Comparison of ENCODE assay signal across 32 cellular contexts in the genomic region with DNA sequence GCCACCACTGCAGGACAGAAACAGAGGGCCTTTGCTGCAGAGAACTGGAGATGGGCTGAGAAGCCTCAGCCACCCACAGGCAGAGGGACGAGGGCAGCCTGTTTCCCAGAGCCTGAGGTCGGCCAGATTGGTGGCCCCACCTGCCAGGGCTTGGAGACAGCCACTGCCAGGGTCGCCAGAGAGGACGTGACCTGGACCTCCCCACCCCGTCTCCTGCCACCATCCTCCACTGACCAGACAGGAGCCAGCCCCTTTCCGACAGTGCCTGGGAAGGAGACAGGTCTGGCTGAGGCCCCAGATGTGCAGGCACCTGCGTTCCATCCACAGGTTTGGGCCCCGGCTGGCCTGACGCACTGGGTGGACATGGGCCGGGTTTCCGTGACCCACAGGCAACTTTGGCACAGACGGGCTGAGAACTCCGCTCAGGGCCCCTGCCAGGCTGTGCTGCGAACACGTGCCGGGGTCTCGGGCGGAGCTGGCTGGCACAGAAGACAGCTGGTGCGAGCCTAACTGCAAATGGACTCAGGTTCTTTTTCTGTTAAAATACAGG. TPM values are rescaled to one million over a fixed set of nuclear protein-coding genes. Genes with fewer than 3 reads are reported as not detected.
"Had no signal": no experiment of that assay in that cellular context is flagged by ENCODE, and none has a peak within 500 bp of the region (broad histone marks: within the 10 kb centered on the region; RNA-seq: fewer than 3 reads in every experiment).

No MANE protein-coding gene starts in this region.

- H3K27ac ChIP-seq: ascending aorta, KMS-11 had no signal

- H3K4me2 ChIP-seq: KMS-11 had no signal

- FAIRE-seq: TTC549 had no signal

- H3K4me3 ChIP-seq: ascending aorta had no signal

- H3K27ac Mint-ChIP-seq: activated CD4-positive, alpha-beta T cell treated with anti-CD3 and anti-CD28 coated beads, Interleukin-2, amount 10 ng/mL, durations not matched to agents 7 days and 5 days; activated CD8-positive, alpha-beta T cell treated with anti-CD3 and anti-CD28 coated beads, Interleukin-2, amount 10 ng/mL, durations not matched to agents 7 days and 5 days; activated naive CD8-positive, alpha-beta T cell treated with anti-CD3 and anti-CD28 coated beads, Interleukin-2, amount 10 ng/mL, durations not matched to agents 7 days and 5 days; activated T-cell treated with anti-CD3 and anti-CD28 coated beads, Interleukin-2, amount 50 U/mL, for 24 hours; activated T-helper 2 cell treated with anti-CD3 and anti-CD28 coated beads, Interferon-gamma antibody, Interleukin-2, Interleukin-4, amounts not matched to agents 10 μg/mL and 5 μg/mL and 100 μg/mL, durations not matched to agents 14 hours and 24 hours and 36 hours; T-cell had no signal

- H3K27me3 Mint-ChIP-seq: activated naive CD4-positive, alpha-beta T cell treated with anti-CD3 and anti-CD28 coated beads, Interleukin-2, amount 50 U/mL, for 24 hours; activated naive CD8-positive, alpha-beta T cell treated with anti-CD3 and anti-CD28 coated beads, Interleukin-2, amount 10 ng/mL, durations not matched to agents 7 days and 5 days; T-cell had no signal

- DNase-seq: activated CD4-positive, alpha-beta T cell treated with anti-CD3 and anti-CD28 coated beads, Interleukin-2, amount 10 ng/mL, durations not matched to agents 7 days and 5 days; activated CD4-positive, alpha-beta T cell treated with anti-CD3 and anti-CD28 coated beads, Interleukin-2, amount 50 U/mL, for 48 hours; activated CD8-positive, alpha-beta T cell treated with anti-CD3 and anti-CD28 coated beads, Interleukin-2, amount 10 ng/mL, durations not matched to agents 7 days and 5 days; activated gamma-delta T cell; activated naive CD4-positive, alpha-beta T cell treated with Interleukin-2 at 50 U/mL for 16 hours; activated naive CD8-positive, alpha-beta T cell treated with anti-CD3 and anti-CD28 coated beads, Interleukin-2, amount 10 ng/mL, durations not matched to agents 7 days and 5 days; activated T-cell treated with anti-CD3 and anti-CD28 coated beads, Interleukin-2, amount 50 U/mL, for 24 hours; amygdala; MM.1S; NCI-H1092; NCI-H1436 treated with DMSO at 0.1 percent for 48 hours; NCI-H1694 treated with DMSO at 0.1 percent for 48 hours; NCI-H2029 treated with DMSO at 0.1 percent for 48 hours; NCI-H2107; NCI-H2171; NCI-H510A; NCI-H526; NCI-H748 treated with DMSO at 0.1 percent for 48 hours; NK-92 treated with Interleukin-12 subunit alpha and Interleukin-12 subunit beta, amount 100 ng/mL, for 24 hours; SIG-M5; T-cell; T-helper 2 cell; T-helper 9 cell had no signal

- H3K9me3 ChIP-seq: ascending aorta had no signal

- H3K4me3 Mint-ChIP-seq: activated CD4-positive, alpha-beta T cell treated with anti-CD3 and anti-CD28 coated beads, Interleukin-2, amount 10 ng/mL, durations not matched to agents 7 days and 5 days; activated CD8-positive, alpha-beta T cell treated with anti-CD3 and anti-CD28 coated beads, Interleukin-2, amount 10 ng/mL, durations not matched to agents 7 days and 5 days; activated naive CD4-positive, alpha-beta T cell treated with anti-CD3 and anti-CD28 coated beads, Interleukin-2, amount 50 U/mL, for 24 hours; activated naive CD8-positive, alpha-beta T cell treated with anti-CD3 and anti-CD28 coated beads, Interleukin-2, amount 10 ng/mL, durations not matched to agents 7 days and 5 days; activated T-cell treated with anti-CD3 and anti-CD28 coated beads, Interleukin-2, amount 50 U/mL, for 24 hours; T-cell had no signal

- ATAC-seq: activated CD8-positive, alpha-beta T cell treated with anti-CD3 and anti-CD28 coated beads, Interleukin-2, amount 10 ng/mL, durations not matched to agents 7 days and 5 days; SK-N-SH treated with all-trans-retinoic acid at 6 μM for 48 hours; T-cell had no signal

- H3K9me3 Mint-ChIP-seq: activated CD4-positive, alpha-beta T cell treated with anti-CD3 and anti-CD28 coated beads, Interleukin-2, amount 10 ng/mL, durations not matched to agents 7 days and 5 days; activated naive CD4-positive, alpha-beta T cell treated with anti-CD3 and anti-CD28 coated beads, Interleukin-2, amount 50 U/mL, for 24 hours; activated naive CD8-positive, alpha-beta T cell treated with anti-CD3 and anti-CD28 coated beads, Interleukin-2, amount 10 ng/mL, durations not matched to agents 7 days and 5 days; activated T-cell treated with anti-CD3 and anti-CD28 coated beads, Interleukin-2, amount 50 U/mL, for 24 hours; activated T-helper 2 cell treated with anti-CD3 and anti-CD28 coated beads, Interferon-gamma antibody, Interleukin-2, Interleukin-4, amounts not matched to agents 10 μg/mL and 5 μg/mL and 100 μg/mL, durations not matched to agents 14 hours and 24 hours and 36 hours; T-cell had no signal

- H3K9ac ChIP-seq: KMS-11 had no signal

- H3K27me3 ChIP-seq: ascending aorta had no signal

RNA-seq across cellular contexts. Expression of a gene that starts 14.7 kb away (rescaled TPM):
- total RNA-seq: activated CD4-positive, alpha-beta T cell treated with anti-CD3 and anti-CD28 coated beads, Interleukin-2, amount 10 ng/mL, durations not matched to agents 7 days and 5 days; activated CD8-positive, alpha-beta T cell treated with anti-CD3 and anti-CD28 coated beads, Interleukin-2, amount 10 ng/mL, durations not matched to agents 7 days and 5 days; activated naive CD8-positive, alpha-beta T cell treated with anti-CD3 and anti-CD28 coated beads, Interleukin-2, amount 10 ng/mL, durations not matched to agents 7 days and 5 days; activated T-helper 2 cell treated with anti-CD3 and anti-CD28 coated beads, Interferon-gamma antibody, Interleukin-2, Interleukin-4, amounts not matched to agents 10 μg/mL and 5 μg/mL and 100 μg/mL, durations not matched to agents 14 hours and 24 hours and 36 hours; ascending aorta; cardiac septum; LHCN-M2; SK-MEL-5 had no signal
